In the genomic region with DNA sequence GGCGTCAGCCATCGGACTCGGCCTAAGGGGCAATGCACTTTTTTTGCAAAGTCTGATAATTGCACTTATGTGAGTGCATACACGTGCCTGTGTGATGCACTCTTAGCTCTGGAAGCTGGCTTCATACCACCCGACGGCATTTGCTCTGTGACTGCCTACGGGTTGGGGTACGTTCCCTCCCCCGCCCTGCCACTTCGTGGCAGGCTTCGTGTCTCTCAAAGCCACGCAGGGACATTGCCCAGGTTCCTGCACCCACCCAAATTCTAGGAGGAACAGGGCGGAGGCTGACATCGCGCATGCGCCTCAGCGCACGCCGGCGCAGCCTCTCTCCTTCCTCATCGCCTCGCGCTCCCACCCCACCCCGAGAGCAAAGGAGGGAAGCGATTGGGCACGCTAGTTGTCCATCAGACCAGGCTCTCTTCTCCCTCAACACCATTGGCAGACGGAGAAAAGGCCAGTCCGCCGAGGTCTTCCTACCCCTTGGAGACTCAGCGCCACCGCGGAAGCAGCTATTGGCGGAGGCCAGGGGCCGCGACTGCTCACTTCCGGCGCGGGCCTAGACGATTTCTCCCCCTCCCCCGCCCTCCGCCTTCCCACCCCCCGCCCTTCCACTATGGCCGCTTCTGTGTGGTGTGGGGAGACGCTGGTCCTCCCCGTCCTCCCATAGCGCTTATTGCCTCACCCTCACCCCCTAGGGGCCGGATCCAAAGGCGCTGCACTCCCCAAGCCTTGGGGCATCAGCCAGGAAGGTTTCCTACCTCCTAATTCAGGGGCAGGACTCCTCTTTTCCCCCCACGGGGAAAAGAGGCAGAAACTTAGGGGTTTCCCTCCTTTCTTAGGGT, we compare ENCODE assay signal across 8 cellular contexts. TPM values are rescaled to one million over a fixed set of nuclear protein-coding genes. Genes with fewer than 3 reads are reported as not detected.
DNase-seq lines count a peak whose midpoint lies in the region; ATAC-seq, FAIRE-seq and TF ChIP-seq lines count a peak whose summit lies in the region.

Gene INTS3, plus strand, starts transcription at position 588 of the 842 bp plus-strand sequence. CDS start 585 bp downstream, outside the sequence.

- intact Hi-C loops in T-helper 2 cell treated with Interferon-gamma antibody and Interleukin-4, amounts not matched to agents 100 ng/mL and 5 ng/mL, for 36 hours (cut with micrococcal nuclease): loop anchor here (1.0 to 10.0 kb wide), 5 partner anchors 55 to 231 kb away; partner anchors contain the start of genes CHTOP, CRTC2 and S100A6
- intact Hi-C loops in psoas muscle (cut with DNase I): no loop called here

- H3K4me3 ChIP-seq in right atrium auricular region (peak within 1 kb of the TSS; percentile 76 to 78), psoas muscle (peak within 1 kb of the TSS; percentile 99)

- H3K36me3 ChIP-seq in right atrium auricular region: no peaks in the 10 kb centered on the region
- peaks cover 0 to 9% of the 10 kb centered on the region in 2 donors for H3K36me3 ChIP-seq in psoas muscle (ENCODE audit: insufficient read depth in 1 of 2, low read depth in 1 of 2)

- H3K4me1 ChIP-seq in right atrium auricular region (peaks cover 0 to 23% of the 10 kb centered on the region in 2 donors), psoas muscle (peaks cover 19% of the 10 kb centered on the region)

- H3K9me3 ChIP-seq in right atrium auricular region: no peaks in the 10 kb centered on the region
- no peaks in the 10 kb centered on the region for H3K9me3 ChIP-seq in psoas muscle

- DNase-seq in NCI-H187 treated with DMSO at 0.1 percent for 48 hours (lab: John Stamatoyannopoulos, UW): peak; percentile 99
- DNase-seq in anterior cingulate cortex (lab: John Stamatoyannopoulos, UW): peak; percentile 91 to 100 (median 99)
- DNase-seq in right atrium auricular region (ENCODE audit: low spot score): peak; percentile 100
- DNase-seq in psoas muscle: peak; percentile 100
- peak; percentile 99 for DNase-seq in urothelium cell line (ENCODE audit: low spot score)

- H3K27me3 ChIP-seq in right atrium auricular region: no peaks in the 10 kb centered on the region
- no peaks in the 10 kb centered on the region for H3K27me3 ChIP-seq in psoas muscle (ENCODE audit: insufficient read depth in 3 of 3, low read length in 2 of 3)

- peak; percentile 76 for ATAC-seq in GM18499 (IDR thresholded peaks at IDR 0.05; ENCODE audit: insufficient read depth, unreplicated experiment)
- peak; percentile 96 for ATAC-seq in HG02943 (IDR thresholded peaks at IDR 0.05; ENCODE audit: low read depth, unreplicated experiment)
- peak; percentile 99 to 100 (median 100) for ATAC-seq in psoas muscle

- no peak for TF ChIP-seq CTCF in right atrium auricular region (IDR thresholded peaks at IDR 0.05)
- TF ChIP-seq CTCF in psoas muscle (IDR thresholded peaks at IDR 0.05): no peak

- peak; percentile 91 for FAIRE-seq in urothelium cell line (lab: Jason Lieb, UNC)

- WGBS in psoas muscle, 3 donors: 1% methylated on average over 34 to 49 of the region's 49 CpGs

- H3K27ac ChIP-seq in right atrium auricular region: peak within 1 kb of the TSS; percentile 97 to 99
- H3K27ac ChIP-seq in psoas muscle: peak within 1 kb of the TSS; percentile 99

RNA-seq across cellular contexts. Expression of gene INTS3, which starts in this region (rescaled TPM):
- 62.1 and 62.9 TPM in 2 replicates for total RNA-seq in T-helper 2 cell treated with Interferon-gamma antibody and Interleukin-4, amounts not matched to agents 100 ng/mL and 5 ng/mL, for 36 hours
- total RNA-seq in right atrium auricular region (10 to 100 TPM; 21.8 to 26.7 TPM), psoas muscle (10 to 100 TPM; 17.8 to 29.0 (median 22.8) TPM)
- 10 to 100 TPM; 11.3 to 24.3 (median 15.8) TPM for polyA plus RNA-seq in psoas muscle

Comparison
In these comparisons a context has a peak if more than half of its experiments do, and no peak if none do; other contexts are left out.
1. Peak in every context shown above with its lines: DNase-seq, ATAC-seq, H3K4me3 ChIP-seq and H3K27ac ChIP-seq.